Comparison of ENCODE assay signal across 1 cellular context in the genomic region with DNA sequence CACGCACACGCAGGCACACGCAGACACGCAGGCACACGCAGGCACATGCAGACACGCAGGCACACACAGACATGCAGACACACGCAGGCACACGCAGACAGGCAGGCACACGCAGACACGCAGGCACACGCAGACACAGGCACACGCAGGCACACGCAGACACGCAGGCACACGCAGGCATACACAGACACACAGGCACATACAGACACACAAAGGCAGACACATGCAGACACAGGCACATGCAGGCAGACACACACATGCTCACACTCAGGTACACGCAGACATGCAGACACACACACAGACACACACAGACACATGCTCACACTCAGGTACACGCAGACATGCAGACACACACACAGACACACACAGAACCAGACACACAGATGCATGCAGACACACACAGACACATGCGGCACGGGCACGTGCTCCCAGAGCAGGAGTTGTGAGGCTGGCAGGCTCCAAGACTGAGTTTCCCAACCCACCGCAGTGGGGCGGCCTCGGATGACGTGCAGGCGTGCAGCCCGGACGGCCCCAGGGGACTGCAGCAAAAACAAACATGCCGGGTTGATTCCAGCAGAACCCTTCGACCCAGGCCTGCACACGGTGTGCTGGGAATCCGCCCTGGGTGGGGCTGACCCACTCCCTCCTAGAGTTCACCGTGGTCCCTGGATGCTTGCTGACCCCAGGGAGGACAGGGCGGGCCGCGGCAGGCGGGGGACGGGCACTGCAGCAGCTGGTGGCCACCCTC.
TF ChIP-seq lines count a peak whose summit lies in the region.

No MANE protein-coding gene starts in this region.

TF ChIP-seq in GM12878, 131 proteins besides CTCF, POLR2A, EP300 and RAD21:
- no peak for TF ChIP-seq BMI1 (IDR thresholded peaks at IDR 0.05; ENCODE audit: borderline replicate concordance)
- no peak for TF ChIP-seq SIN3A (IDR thresholded peaks at IDR 0.05; ENCODE audit: low read depth, low read length)
- TF ChIP-seq STAT3 (IDR thresholded peaks at IDR 0.05; ENCODE audit: low read depth, low read length): no peak
- TF ChIP-seq, protein P1, sequence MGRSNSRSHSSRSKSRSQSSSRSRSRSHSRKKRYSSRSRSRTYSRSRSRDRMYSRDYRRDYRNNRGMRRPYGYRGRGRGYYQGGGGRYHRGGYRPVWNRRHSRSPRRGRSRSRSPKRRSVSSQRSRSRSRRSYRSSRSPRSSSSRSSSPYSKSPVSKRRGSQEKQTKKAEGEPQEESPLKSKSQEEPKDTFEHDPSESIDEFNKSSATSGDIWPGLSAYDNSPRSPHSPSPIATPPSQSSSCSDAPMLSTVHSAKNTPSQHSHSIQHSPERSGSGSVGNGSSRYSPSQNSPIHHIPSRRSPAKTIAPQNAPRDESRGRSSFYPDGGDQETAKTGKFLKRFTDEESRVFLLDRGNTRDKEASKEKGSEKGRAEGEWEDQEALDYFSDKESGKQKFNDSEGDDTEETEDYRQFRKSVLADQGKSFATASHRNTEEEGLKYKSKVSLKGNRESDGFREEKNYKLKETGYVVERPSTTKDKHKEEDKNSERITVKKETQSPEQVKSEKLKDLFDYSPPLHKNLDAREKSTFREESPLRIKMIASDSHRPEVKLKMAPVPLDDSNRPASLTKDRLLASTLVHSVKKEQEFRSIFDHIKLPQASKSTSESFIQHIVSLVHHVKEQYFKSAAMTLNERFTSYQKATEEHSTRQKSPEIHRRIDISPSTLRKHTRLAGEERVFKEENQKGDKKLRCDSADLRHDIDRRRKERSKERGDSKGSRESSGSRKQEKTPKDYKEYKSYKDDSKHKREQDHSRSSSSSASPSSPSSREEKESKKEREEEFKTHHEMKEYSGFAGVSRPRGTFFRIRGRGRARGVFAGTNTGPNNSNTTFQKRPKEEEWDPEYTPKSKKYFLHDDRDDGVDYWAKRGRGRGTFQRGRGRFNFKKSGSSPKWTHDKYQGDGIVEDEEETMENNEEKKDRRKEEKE (IDR thresholded peaks at IDR 0.05): no peak
- TF ChIP-seq TCF3 (IDR thresholded peaks at IDR 0.05; ENCODE audit: borderline replicate concordance, insufficient read depth, low read depth, low read length): no peak
- TF ChIP-seq ZNF217 (IDR thresholded peaks at IDR 0.05): no peak
- no peak for TF ChIP-seq ZNF592 (IDR thresholded peaks at IDR 0.05)
- TF ChIP-seq CBX5 (IDR thresholded peaks at IDR 0.05; ENCODE audit: low read depth): no peak
- TF ChIP-seq, protein P2, sequence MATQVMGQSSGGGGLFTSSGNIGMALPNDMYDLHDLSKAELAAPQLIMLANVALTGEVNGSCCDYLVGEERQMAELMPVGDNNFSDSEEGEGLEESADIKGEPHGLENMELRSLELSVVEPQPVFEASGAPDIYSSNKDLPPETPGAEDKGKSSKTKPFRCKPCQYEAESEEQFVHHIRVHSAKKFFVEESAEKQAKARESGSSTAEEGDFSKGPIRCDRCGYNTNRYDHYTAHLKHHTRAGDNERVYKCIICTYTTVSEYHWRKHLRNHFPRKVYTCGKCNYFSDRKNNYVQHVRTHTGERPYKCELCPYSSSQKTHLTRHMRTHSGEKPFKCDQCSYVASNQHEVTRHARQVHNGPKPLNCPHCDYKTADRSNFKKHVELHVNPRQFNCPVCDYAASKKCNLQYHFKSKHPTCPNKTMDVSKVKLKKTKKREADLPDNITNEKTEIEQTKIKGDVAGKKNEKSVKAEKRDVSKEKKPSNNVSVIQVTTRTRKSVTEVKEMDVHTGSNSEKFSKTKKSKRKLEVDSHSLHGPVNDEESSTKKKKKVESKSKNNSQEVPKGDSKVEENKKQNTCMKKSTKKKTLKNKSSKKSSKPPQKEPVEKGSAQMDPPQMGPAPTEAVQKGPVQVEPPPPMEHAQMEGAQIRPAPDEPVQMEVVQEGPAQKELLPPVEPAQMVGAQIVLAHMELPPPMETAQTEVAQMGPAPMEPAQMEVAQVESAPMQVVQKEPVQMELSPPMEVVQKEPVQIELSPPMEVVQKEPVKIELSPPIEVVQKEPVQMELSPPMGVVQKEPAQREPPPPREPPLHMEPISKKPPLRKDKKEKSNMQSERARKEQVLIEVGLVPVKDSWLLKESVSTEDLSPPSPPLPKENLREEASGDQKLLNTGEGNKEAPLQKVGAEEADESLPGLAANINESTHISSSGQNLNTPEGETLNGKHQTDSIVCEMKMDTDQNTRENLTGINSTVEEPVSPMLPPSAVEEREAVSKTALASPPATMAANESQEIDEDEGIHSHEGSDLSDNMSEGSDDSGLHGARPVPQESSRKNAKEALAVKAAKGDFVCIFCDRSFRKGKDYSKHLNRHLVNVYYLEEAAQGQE (IDR thresholded peaks at IDR 0.05; ENCODE audit: low read depth, low read length): no peak
- TF ChIP-seq HDAC6 (IDR thresholded peaks at IDR 0.05; ENCODE audit: unreplicated experiment): no peak
- no peak for TF ChIP-seq CREB1 (IDR thresholded peaks at IDR 0.05; ENCODE audit: low read depth)
- TF ChIP-seq PML (IDR thresholded peaks at IDR 0.05; ENCODE audit: low read length): no peak
- TF ChIP-seq CHD4 (IDR thresholded peaks at IDR 0.05): no peak
- TF ChIP-seq USF1 (IDR thresholded peaks at IDR 0.05; ENCODE audit: borderline replicate concordance, extremely low read length, insufficient read depth, low read depth, low read length): no peak
- no peak for TF ChIP-seq BACH1 (IDR thresholded peaks at IDR 0.05; ENCODE audit: borderline replicate concordance)
- TF ChIP-seq E2F8 (IDR thresholded peaks at IDR 0.05; ENCODE audit: low read depth, partially characterized antibody): no peak
- no peak for TF ChIP-seq CREM (IDR thresholded peaks at IDR 0.05; ENCODE audit: low read depth)
- TF ChIP-seq YBX1 (IDR thresholded peaks at IDR 0.05): no peak
- no peak for TF ChIP-seq RAD51 (IDR thresholded peaks at IDR 0.05)
- TF ChIP-seq DPF2 (IDR thresholded peaks at IDR 0.05): no peak
TF ChIP-seq in GM12878: peak in this region for 0.
